ENCODE assay signal across 14 cellular contexts in genomic region chr11:62269654-62270278, GRCh38. TPM values are rescaled to one million over a fixed set of nuclear protein-coding genes. Genes with fewer than 3 reads are reported as not detected.
A peak's percentile ranks its signal among the peaks of the same experiment; 100 is the strongest.
DNase-seq lines count a peak whose midpoint lies in the region; ATAC-seq, FAIRE-seq and TF ChIP-seq lines count a peak whose summit lies in the region.
"Had no signal": no experiment of that assay in that cellular context is flagged by ENCODE, and none has a peak within 500 bp of the region (broad histone marks: within the 10 kb centered on the region; RNA-seq: fewer than 3 reads in every experiment).

Gene SCGB2A2, plus strand, starts transcription at chr11:62270158. Its CDS starts 59 bp downstream, at chr11:62270217.

- H3K27ac ChIP-seq in DND-41 (ENCODE audit: low read length) (no peak within 1 kb of the TSS), body of pancreas (no peak within 1 kb of the TSS), liver (ENCODE audit: low read depth in 1 of 2, low read length in 2 of 2) (no peak within 1 kb of the TSS)
- H3K27ac ChIP-seq: ovary had no signal

- POLR2A ChIA-PET in HEK293T (lab: Yijun Ruan, JAX), result no interaction called here

- TF ChIP-seq POLR2A in body of pancreas (IDR thresholded peaks at IDR 0.05), result no peak

- no peak within 1 kb of the TSS for H3K9ac ChIP-seq in DND-41 (ENCODE audit: low read depth, low read length)
- H3K9ac ChIP-seq in liver (ENCODE audit: low read depth in 1 of 2, low read length in 2 of 2), result no peak within 1 kb of the TSS

- DNase-seq in DND-41 (no peak), HEK293T (ENCODE audit: extremely low spot score) (peak; percentile 20), body of pancreas (peak in 3 of 4 donors; percentile 12 to 31 (median 14)), urothelium cell line (ENCODE audit: low spot score) (no peak), head of caudate nucleus (no peak), NK-92 (lab: John Stamatoyannopoulos, UW; ENCODE audit: unreplicated experiment) (no peak)
- DNase-seq: activated T-cell treated with anti-CD3 and anti-CD28 coated beads, Interleukin-2, amount 50 U/mL, for 1 hour; COR-L47; left ventricle myocardium superior; OCI-M1; ovary; substantia nigra had no signal

- 51 to 54% methylated on average over 10 of the region's 10 CpGs for WGBS in body of pancreas, 2 donors
- 72% methylated on average over 10 of the region's 10 CpGs for WGBS in liver

- H3K4me3 ChIP-seq in DND-41 (ENCODE audit: low read depth in 1 of 2, low read length in 2 of 2) (no peak within 1 kb of the TSS), body of pancreas (no peak within 1 kb of the TSS), liver (ENCODE audit: low read depth in 1 of 3, low read length in 3 of 3) (no peak within 1 kb of the TSS)
- H3K4me3 ChIP-seq: ovary had no signal

- H2AFZ ChIP-seq in DND-41 (ENCODE audit: low read depth, low read length), result no peak within 1 kb of the TSS

- TF ChIP-seq CTCF in DND-41 (IDR thresholded peaks at IDR 0.05; ENCODE audit: borderline replicate concordance, extremely low read depth, low read length, poor library complexity, severe bottlenecking), result peak; percentile 40
- TF ChIP-seq CTCF in body of pancreas (IDR thresholded peaks at IDR 0.05), result peak in 6 of 7 experiments; percentile 13 to 49 (median 44)
- TF ChIP-seq CTCF in liver (IDR thresholded peaks at IDR 0.05; ENCODE audit: low read depth, low read length, missing input control), result peak; percentile 14

- intact Hi-C loops in body of pancreas (cut with DNase I), result no loop called here
- intact Hi-C loops in head of caudate nucleus (cut with DNase I), result no loop called here

- ATAC-seq in DND-41 (ENCODE audit: insufficient read depth, low read depth) (no peak), body of pancreas (no peak), GM21367 (IDR thresholded peaks at IDR 0.05; ENCODE audit: unreplicated experiment) (no peak)
- ATAC-seq: left ventricle myocardium superior had no signal

- H3K9me3 ChIP-seq in DND-41 (ENCODE audit: insufficient read depth, low read length, severe bottlenecking) (no peaks in the 10 kb centered on the region), body of pancreas (no peaks in the 10 kb centered on the region), liver (ENCODE audit: control insufficient read depth in 4 of 4, low read length in 3 of 4) (no peaks in the 10 kb centered on the region)
- H3K9me3 ChIP-seq: ovary had no signal

- no peaks in the 10 kb centered on the region for H4K20me1 ChIP-seq in DND-41 (ENCODE audit: insufficient read depth, low read length)

- no peaks in the 10 kb centered on the region for H3K36me3 ChIP-seq in DND-41 (ENCODE audit: insufficient read depth, low read length)
- no peaks in the 10 kb centered on the region for H3K36me3 ChIP-seq in body of pancreas (replicated peaks in 1 of 2; ENCODE audit: insufficient read depth in 1 of 2, low read depth in 2 of 2)
- H3K36me3 ChIP-seq in liver (ENCODE audit: control insufficient read depth in 4 of 4, insufficient read depth in 3 of 4, low read depth in 1 of 4, low read length in 3 of 4), result no peaks in the 10 kb centered on the region
- H3K36me3 ChIP-seq: ovary had no signal

- H3K4me1 ChIP-seq in DND-41 (ENCODE audit: insufficient read depth, low read length) (no peaks in the 10 kb centered on the region), body of pancreas (no peaks in the 10 kb centered on the region), liver (ENCODE audit: control insufficient read depth in 4 of 4, insufficient read depth in 4 of 4, low read length in 3 of 4) (no peaks in the 10 kb centered on the region)

- no peak for FAIRE-seq in urothelium cell line (lab: Jason Lieb, UNC)

- H3K27me3 ChIP-seq in DND-41 (ENCODE audit: insufficient read depth, low read length, poor library complexity) (peaks cover 2% of the 10 kb centered on the region), body of pancreas (no peaks in the 10 kb centered on the region), liver (ENCODE audit: control insufficient read depth in 4 of 4, insufficient read depth in 4 of 4, low read length in 3 of 4) (peaks cover 0 to 5% (median 0%) of the 10 kb centered on the region in 4 donors)
- H3K27me3 ChIP-seq: ovary had no signal

- CTCF ChIA-PET in HEK293T (lab: Yijun Ruan, JAX), result no interaction called here

- no peaks in the 10 kb centered on the region for H3K79me2 ChIP-seq in DND-41 (ENCODE audit: insufficient read depth, low read length)

- no peak within 1 kb of the TSS for H3K4me2 ChIP-seq in DND-41 (ENCODE audit: insufficient read depth, low read length)

- TF ChIP-seq RAD21 in liver (IDR thresholded peaks at IDR 0.05), result peak in 1 of 2 donors; percentile 17

TF ChIP-seq in HEK293T, 16 proteins besides CTCF, POLR2A, EP300 and RAD21:
- TF ChIP-seq HDGF (IDR thresholded peaks at IDR 0.05; ENCODE audit: borderline replicate concordance), result no peak
- no peak for TF ChIP-seq ZNF384 (IDR thresholded peaks at IDR 0.05)
- no peak for TF ChIP-seq LEF1 (IDR thresholded peaks at IDR 0.05; ENCODE audit: borderline replicate concordance)
- no peak for TF ChIP-seq SP1 (IDR thresholded peaks at IDR 0.05)
- no peak for TF ChIP-seq BHLHE40 (IDR thresholded peaks at IDR 0.05; ENCODE audit: borderline replicate concordance)
- no peak for TF ChIP-seq ARNT (IDR thresholded peaks at IDR 0.05)
TF ChIP-seq in HEK293T: peak in this region for 0.

TF ChIP-seq in liver, 16 proteins besides CTCF, POLR2A, EP300 and RAD21:
- TF ChIP-seq FOXA2 (IDR thresholded peaks at IDR 0.05) (no peak), MAX (IDR thresholded peaks at IDR 0.05) (no peak), HNF4G (IDR thresholded peaks at IDR 0.05) (no peak), NR2F2 (IDR thresholded peaks at IDR 0.05) (no peak), YY1 (IDR thresholded peaks at IDR 0.05) (no peak)

RNA-seq across cellular contexts. Expression of gene SCGB2A2, which starts in this region (rescaled TPM):
- total RNA-seq in body of pancreas, result not detected
- not detected for total RNA-seq in liver
- not detected for polyA plus RNA-seq in liver
- total RNA-seq: left ventricle myocardium superior, ovary had no signal
- polyA plus RNA-seq: ovary had no signal

Comparison
In these comparisons a context has a peak if more than half of its experiments do, and no peak if none do; other contexts are left out.
1. Peak in DNase-seq in body of pancreas; RNA of the gene not detected or under 1 TPM.